ENCODE assay signal across 10 cellular contexts in genomic region chr3:138389841-138390581, GRCh38. TPM values are rescaled to one million over a fixed set of nuclear protein-coding genes. Genes with fewer than 3 reads are reported as not detected.
DNase-seq lines count a peak whose midpoint lies in the region; ATAC-seq and TF ChIP-seq lines count a peak whose summit lies in the region.
"Had no signal": no experiment of that assay in that cellular context is flagged by ENCODE, and none has a peak within 500 bp of the region (broad histone marks: within the 10 kb centered on the region; RNA-seq: fewer than 3 reads in every experiment).

No MANE protein-coding gene starts in this region.

- H3K27ac ChIP-seq in Panc1 (ENCODE audit: low read length) (no peak overlapping the region), esophagus muscularis mucosa (replicated peaks in 1 of 4) (peak overlapping the region; percentile 60 to 76 (median 68))

- H3K4me3 ChIP-seq in AG09309 (ENCODE audit: control insufficient read depth, low read depth, low read length) (peak overlapping the region; percentile 15), Panc1 (ENCODE audit: low read depth in 2 of 2, low read length in 2 of 2) (no peak overlapping the region), esophagus muscularis mucosa (no peak overlapping the region)

- CTCF ChIA-PET in Panc1 (lab: Charles Lee) = interaction anchor here (0.6 to 1.4 kb wide), 2 partner anchors 27 to 559 kb away, joined by 3 read pairs; no protein-coding TSS in a partner anchor

- no peaks in the 10 kb centered on the region for H3K36me3 ChIP-seq in Panc1 (ENCODE audit: control insufficient read depth, insufficient read depth, low read length)
- H3K36me3 ChIP-seq in esophagus muscularis mucosa = no peaks in the 10 kb centered on the region

- POLR2A ChIA-PET in Panc1 (lab: Charles Lee) = no interaction called here

- TF ChIP-seq POLR2A in esophagus muscularis mucosa (IDR thresholded peaks at IDR 0.05; ENCODE audit: low read depth) = no peak

- peaks cover 8% of the 10 kb centered on the region for H3K9me3 Mint-ChIP-seq in nephron progenitor cell

- TF ChIP-seq CTCF in AG09309 (IDR thresholded peaks at IDR 0.05; ENCODE audit: control insufficient read depth, insufficient read depth, low read depth, low read length, missing control alignments) (no peak), Panc1 (IDR thresholded peaks at IDR 0.05) (no peak), esophagus muscularis mucosa (IDR thresholded peaks at IDR 0.05) (no peak), nephron progenitor cell (IDR thresholded peaks at IDR 0.05) (no peak)

- H3K4me1 Mint-ChIP-seq in nephron progenitor cell = peaks cover 15% of the 10 kb centered on the region

- peaks cover 18% of the 10 kb centered on the region for H3K36me3 Mint-ChIP-seq in nephron progenitor cell (ENCODE audit: low read depth)

- TF ChIP-seq EP300 in esophagus muscularis mucosa (IDR thresholded peaks at IDR 0.05) = no peak

- BruUV-seq in Panc1 (replicated peaks; lab: Mats Ljungman, UMichigan) = no TSS peak

- H3K9me3 ChIP-seq in Panc1 (ENCODE audit: control insufficient read depth, insufficient read depth, low read depth, low read length) (no peaks in the 10 kb centered on the region), esophagus muscularis mucosa (no peaks in the 10 kb centered on the region)

- no peaks in the 10 kb centered on the region for H3K27me3 ChIP-seq in Panc1 (ENCODE audit: control insufficient read depth, insufficient read depth, low read length)
- no peaks in the 10 kb centered on the region for H3K27me3 ChIP-seq in esophagus muscularis mucosa

- H3K4me1 ChIP-seq in Panc1 (ENCODE audit: control insufficient read depth, insufficient read depth, low read length) (peaks cover 6% of the 10 kb centered on the region), esophagus muscularis mucosa (peaks cover 16 to 41% (median 19%) of the 10 kb centered on the region in 4 donors)

- no peak overlapping the region for H3K4me3 Mint-ChIP-seq in nephron progenitor cell

- peak overlapping the region; percentile 81 for H3K27ac Mint-ChIP-seq in nephron progenitor cell

- WGBS in esophagus muscularis mucosa = 42% methylated on average over 9 of the region's 9 CpGs

- in situ Hi-C loops in Panc1 (cut with HindIII; ENCODE audit: low pct_unique_long_range_greater_than_20kb, low sequenced_read_pairs) = no loop called here

- intact Hi-C loops in Panc1 (cut with micrococcal nuclease; ENCODE audit: unreplicated experiment) (no loop called here), esophagus muscularis mucosa (cut with DNase I) (loop anchor here (5.0 kb wide), 1 partner anchor 43 kb away; the partner anchor contains the start of gene MRAS)

- ATAC-seq in Panc1 = peak; percentile 86
- ATAC-seq in HG02642 (IDR thresholded peaks at IDR 0.05; ENCODE audit: poor library complexity, unreplicated experiment) = no peak
- no peak for ATAC-seq in HG02981 (IDR thresholded peaks at IDR 0.05; ENCODE audit: unreplicated experiment)

- H3K27me3 Mint-ChIP-seq in nephron progenitor cell (ENCODE audit: low read depth, poor library complexity) = peaks cover 3% of the 10 kb centered on the region

- DNase-seq in AG09309 (ENCODE audit: low read depth) (peak; percentile 90), Panc1 (ENCODE audit: low read depth, low spot score) (peak; percentile 7), esophagus muscularis mucosa (ENCODE audit: extremely low spot score) (no peak), nephron progenitor cell (no peak), HuH-7 (ENCODE audit: low spot score) (no peak)
- no peak for DNase-seq in stimulated activated CD4-positive, alpha-beta T cell treated with anti-CD3 and anti-CD28 coated beads, Interleukin-4, amount 100 ng/mL, for 4 hours
- DNase-seq: NCI-H2081 had no signal

RNA-seq across cellular contexts. Expression of gene MRAS, which starts 41.6 kb away (rescaled TPM):
- total RNA-seq in Panc1 (2021; ENCODE audit: unreplicated experiment) = 14.2 TPM
- 22.0 TPM for polyA plus RNA-seq in Panc1 (2012; ENCODE audit: insufficient read length)
- total RNA-seq in esophagus muscularis mucosa = 10 to 100 TPM; 35.6 to 59.2 (median 45.8) TPM
- total RNA-seq: activated CD8-positive, alpha-beta memory T cell treated with anti-CD3 and anti-CD28 coated beads for 36 hours had no signal

RNA-seq across cellular contexts. Expression of gene ESYT3, which starts 44.4 kb away (rescaled TPM):
- total RNA-seq in Panc1 (2021; ENCODE audit: unreplicated experiment) (2.6 TPM), esophagus muscularis mucosa (1 to 10 TPM in 1 of 4 donors, under 1 TPM in 2, not detected in 1; 0.45 to 1.1 (median 0.83) TPM)
- 1.9 TPM for polyA plus RNA-seq in Panc1 (2012; ENCODE audit: insufficient read length)

Comparison
In these comparisons a context has a peak if more than half of its experiments do, and no peak if none do; other contexts are left out.
1. DNase-seq: peak in AG09309 (single experiment) and Panc1 (single experiment); none in esophagus muscularis mucosa (single experiment), nephron progenitor cell (single experiment), stimulated activated CD4-positive, alpha-beta T cell treated with anti-CD3 and anti-CD28 coated beads, Interleukin-4, amount 100 ng/mL, for 4 hours (0 of 2) and HuH-7 (single experiment).